15 cellular contexts compared by ENCODE assay signal in genomic region chr6:8329592-8329991, GRCh38.
DNase-seq lines count a peak whose midpoint lies in the region; ATAC-seq and TF ChIP-seq lines count a peak whose summit lies in the region.
"Had no signal": no experiment of that assay in that cellular context is flagged by ENCODE, and none has a peak within 500 bp of the region (broad histone marks: within the 10 kb centered on the region; RNA-seq: fewer than 3 reads in every experiment).

No MANE protein-coding gene starts in this region.

- CTCF ChIA-PET in WTC11 (lab: Charles Lee), result no interaction called here

- H3K36me3 Mint-ChIP-seq in WTC11 (no peaks in the 10 kb centered on the region), CD14-positive monocyte (no peaks in the 10 kb centered on the region)
- H3K36me3 Mint-ChIP-seq: CD4-positive, CD25-positive, alpha-beta regulatory T cell had no signal

- H3K27ac Mint-ChIP-seq in WTC11, result no peak overlapping the region
- no peak overlapping the region for H3K27ac Mint-ChIP-seq in CD14-positive monocyte
- H3K27ac Mint-ChIP-seq: CD4-positive, CD25-positive, alpha-beta regulatory T cell; HFFc6 had no signal

- no peak overlapping the region for H3K4me2 ChIP-seq in osteoblast (ENCODE audit: insufficient read depth, low read length)

- intact Hi-C loops in CD14-positive monocyte (cut with micrococcal nuclease), result no loop called here

- TF ChIP-seq CTCF in WTC11 (IDR thresholded peaks at IDR 0.05) (no peak), CD14-positive monocyte (IDR thresholded peaks at IDR 0.05) (no peak), osteoblast (IDR thresholded peaks at IDR 0.05; ENCODE audit: extremely low read depth, low read depth, low read length) (no peak)

- H3K9me3 Mint-ChIP-seq in WTC11, result no peaks in the 10 kb centered on the region
- peaks cover 0 to 8% (median 2%) of the 10 kb centered on the region in 7 donors for H3K9me3 Mint-ChIP-seq in CD14-positive monocyte
- H3K9me3 Mint-ChIP-seq: CD4-positive, CD25-positive, alpha-beta regulatory T cell had no signal

- peak; percentile 31 for DNase-seq in NCI-H2196 (lab: John Stamatoyannopoulos, UW; ENCODE audit: unreplicated experiment)
- no peak for DNase-seq in NCI-H2196 treated with DMSO at 0.1 percent for 48 hours (lab: John Stamatoyannopoulos, UW; ENCODE audit: unreplicated experiment)
- peak; percentile 71 for DNase-seq in NCI-H526 treated with DMSO at 0.1 percent for 48 hours (lab: John Stamatoyannopoulos, UW)
- no peak for DNase-seq in WTC11 (ENCODE audit: low spot score)
- no peak for DNase-seq in CD14-positive monocyte (ENCODE audit: low spot score)
- DNase-seq in osteoblast (ENCODE audit: insufficient read length, low spot score, missing footprints), result no peak
- no peak for DNase-seq in NCI-H345 treated with DMSO at 0.1 percent for 48 hours (lab: John Stamatoyannopoulos, UW; ENCODE audit: unreplicated experiment)
- DNase-seq: CD4-positive, CD25-positive, alpha-beta regulatory T cell; DND-41; GDM1; HFFc6; PC-3; T-helper 1 cell had no signal

- H3K27me3 ChIP-seq in osteoblast (ENCODE audit: insufficient read depth, low read length), result no peaks in the 10 kb centered on the region

- POLR2A ChIA-PET in WTC11 (lab: Charles Lee), result no interaction called here

- no peaks in the 10 kb centered on the region for H3K4me1 ChIP-seq in osteoblast (ENCODE audit: insufficient read depth, low read length)

- H3K79me2 ChIP-seq in osteoblast (ENCODE audit: insufficient read depth, low read length), result no peaks in the 10 kb centered on the region

- H3K27me3 Mint-ChIP-seq in WTC11 (ENCODE audit: low read depth) (no peaks in the 10 kb centered on the region), CD14-positive monocyte (ENCODE audit: low read depth in 3 of 3) (peaks cover 0 to 2% (median 0%) of the 10 kb centered on the region in 3 donors)
- H3K27me3 Mint-ChIP-seq: CD4-positive, CD25-positive, alpha-beta regulatory T cell had no signal

- no peaks in the 10 kb centered on the region for H3K36me3 ChIP-seq in osteoblast (ENCODE audit: insufficient read depth, low read length)

- H2AFZ ChIP-seq in osteoblast (ENCODE audit: low read length), result no peak overlapping the region

- H3K4me3 Mint-ChIP-seq in WTC11, result no peak overlapping the region
- no peak overlapping the region for H3K4me3 Mint-ChIP-seq in CD14-positive monocyte
- H3K4me3 Mint-ChIP-seq: CD4-positive, CD25-positive, alpha-beta regulatory T cell; HFFc6 had no signal

- H4K20me1 ChIP-seq in osteoblast (ENCODE audit: insufficient read depth, low read length), result no peaks in the 10 kb centered on the region

- H3K4me1 Mint-ChIP-seq in WTC11 (peaks cover 8% of the 10 kb centered on the region), CD14-positive monocyte (no peaks in the 10 kb centered on the region)
- H3K4me1 Mint-ChIP-seq: CD4-positive, CD25-positive, alpha-beta regulatory T cell had no signal

- no peak overlapping the region for H3K4me3 ChIP-seq in osteoblast (ENCODE audit: insufficient read depth, low read length)

- H3K9me3 ChIP-seq in osteoblast (ENCODE audit: low read depth, low read length), result no peaks in the 10 kb centered on the region

- peak; percentile 51 for ATAC-seq in WTC11
- ATAC-seq in HG03432 (IDR thresholded peaks at IDR 0.05; ENCODE audit: unreplicated experiment), result no peak
- ATAC-seq: PC-3 had no signal

- H3K27ac ChIP-seq in osteoblast (ENCODE audit: low read depth, low read length), result no peak overlapping the region
- H3K27ac ChIP-seq: HL-60 had no signal

TF ChIP-seq in WTC11, 78 proteins besides CTCF, POLR2A, EP300 and RAD21:
- TF ChIP-seq, protein P1, sequence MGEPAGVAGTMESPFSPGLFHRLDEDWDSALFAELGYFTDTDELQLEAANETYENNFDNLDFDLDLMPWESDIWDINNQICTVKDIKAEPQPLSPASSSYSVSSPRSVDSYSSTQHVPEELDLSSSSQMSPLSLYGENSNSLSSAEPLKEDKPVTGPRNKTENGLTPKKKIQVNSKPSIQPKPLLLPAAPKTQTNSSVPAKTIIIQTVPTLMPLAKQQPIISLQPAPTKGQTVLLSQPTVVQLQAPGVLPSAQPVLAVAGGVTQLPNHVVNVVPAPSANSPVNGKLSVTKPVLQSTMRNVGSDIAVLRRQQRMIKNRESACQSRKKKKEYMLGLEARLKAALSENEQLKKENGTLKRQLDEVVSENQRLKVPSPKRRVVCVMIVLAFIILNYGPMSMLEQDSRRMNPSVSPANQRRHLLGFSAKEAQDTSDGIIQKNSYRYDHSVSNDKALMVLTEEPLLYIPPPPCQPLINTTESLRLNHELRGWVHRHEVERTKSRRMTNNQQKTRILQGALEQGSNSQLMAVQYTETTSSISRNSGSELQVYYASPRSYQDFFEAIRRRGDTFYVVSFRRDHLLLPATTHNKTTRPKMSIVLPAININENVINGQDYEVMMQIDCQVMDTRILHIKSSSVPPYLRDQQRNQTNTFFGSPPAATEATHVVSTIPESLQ (CRISPR knock-in tag; IDR thresholded peaks at IDR 0.05), result no peak
- TF ChIP-seq TEAD4 (CRISPR knock-in tag; IDR thresholded peaks at IDR 0.05), result no peak
- TF ChIP-seq ZNF219 (CRISPR knock-in tag; IDR thresholded peaks at IDR 0.05; ENCODE audit: borderline replicate concordance), result no peak
- no peak for TF ChIP-seq PRDM15 (CRISPR knock-in tag; IDR thresholded peaks at IDR 0.05)
- TF ChIP-seq ZMAT4 (CRISPR knock-in tag; IDR thresholded peaks at IDR 0.05), result no peak
TF ChIP-seq in WTC11: peak in this region for 0.

Comparison
In these comparisons a context has a peak if more than half of its experiments do, and no peak if none do; other contexts are left out.
1. DNase-seq: peak in NCI-H2196 (single experiment) and NCI-H526 treated with DMSO at 0.1 percent for 48 hours (single experiment); none in NCI-H2196 treated with DMSO at 0.1 percent for 48 hours (single experiment), WTC11 (single experiment), CD14-positive monocyte (single experiment), osteoblast (single experiment) and NCI-H345 treated with DMSO at 0.1 percent for 48 hours (single experiment).